ENCODE assay signal across 8 cellular contexts in the genomic region with DNA sequence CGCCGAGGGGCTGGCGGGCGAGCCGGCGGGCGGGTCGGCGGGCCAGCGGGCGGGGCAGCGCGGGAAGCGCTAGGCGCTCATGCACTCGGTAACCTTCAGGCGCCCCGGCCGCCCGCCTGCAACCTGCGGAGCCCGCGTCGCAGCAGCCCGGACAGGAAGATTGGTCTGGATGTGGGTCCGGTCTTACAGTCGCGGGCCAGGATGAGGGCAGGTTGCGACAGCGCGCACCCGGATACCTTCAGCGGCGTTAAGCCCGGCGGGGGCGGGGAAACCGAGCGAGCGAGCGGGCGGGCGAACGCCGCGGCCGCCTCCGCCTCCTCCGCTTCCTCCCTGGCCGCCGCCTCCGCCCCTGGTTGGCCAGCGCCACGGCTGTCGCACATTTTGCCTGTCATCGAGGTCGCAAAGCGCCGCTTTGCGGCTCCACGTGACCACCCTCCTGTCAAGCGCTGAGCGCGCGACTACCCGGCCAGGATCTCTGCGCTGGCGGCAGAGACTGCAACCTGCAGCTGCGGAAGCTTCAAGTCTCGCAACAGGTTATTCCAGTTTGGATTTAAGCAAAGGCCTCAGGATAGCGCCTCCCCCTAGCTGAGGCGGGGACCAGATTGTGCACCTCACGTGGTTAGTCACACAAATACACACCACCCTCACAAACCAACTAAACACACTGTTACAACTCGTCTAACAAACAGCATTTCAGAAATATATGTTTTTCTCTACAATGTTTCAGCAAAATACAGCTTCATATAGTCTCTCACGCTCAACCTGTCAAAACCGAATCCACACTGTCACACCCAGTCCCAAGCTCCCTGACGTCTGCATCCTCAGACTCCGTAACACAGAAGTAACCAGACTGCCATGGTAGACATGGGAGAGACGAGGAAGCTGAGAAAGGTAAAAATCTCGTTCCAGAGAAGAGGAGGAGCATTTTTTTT. TPM values are rescaled to one million over a fixed set of nuclear protein-coding genes. Genes with fewer than 3 reads are reported as not detected.
DNase-seq lines count a peak whose midpoint lies in the region; ATAC-seq and TF ChIP-seq lines count a peak whose summit lies in the region.

A gene (minus strand): TSS at position 355 of the 932 bp plus-strand sequence. CDS start 456 bp downstream, outside the sequence.

- H3K27me3 ChIP-seq in ACC112 (ENCODE audit: insufficient read depth, low read length) (no peaks in the 10 kb centered on the region), breast epithelium (no peaks in the 10 kb centered on the region), iPS-20b (ENCODE audit: insufficient read depth, low read length) (peaks cover 19% of the 10 kb centered on the region)

- peaks cover 8% of the 10 kb centered on the region for H3K4me1 ChIP-seq in ACC112 (ENCODE audit: control insufficient read depth, insufficient read depth, low read length, unreplicated experiment)
- H3K4me1 ChIP-seq in breast epithelium: peaks cover 0 to 3% of the 10 kb centered on the region in 2 donors
- no peaks in the 10 kb centered on the region for H3K4me1 ChIP-seq in iPS-20b (ENCODE audit: insufficient read depth, low read length)

- peak within 1 kb of the TSS; percentile 96 for H2AFZ ChIP-seq in ACC112 (ENCODE audit: low read length, unreplicated experiment)

- intact Hi-C loops in breast epithelium (cut with DNase I; ENCODE audit: low total_unique reads): no loop called here

- H3K9me3 ChIP-seq in breast epithelium: no peaks in the 10 kb centered on the region
- H3K9me3 ChIP-seq in iPS-20b (ENCODE audit: insufficient read depth, low read depth, low read length): no peaks in the 10 kb centered on the region

- peak; percentile 58 for TF ChIP-seq CTCF in VCaP (conservative IDR thresholded peaks at IDR 0.05)
- peak; percentile 10 to 68 (median 49) for TF ChIP-seq CTCF in breast epithelium (IDR thresholded peaks at IDR 0.05)

- peaks cover 41% of the 10 kb centered on the region for H3K79me2 ChIP-seq in ACC112 (ENCODE audit: control insufficient read depth, insufficient read depth, low read length, unreplicated experiment)

- H3K4me3 ChIP-seq in ACC112 (ENCODE audit: low read depth, low read length) (peak within 1 kb of the TSS; percentile 100), breast epithelium (peak within 1 kb of the TSS; percentile 74 to 90 (median 76)), iPS-20b (ENCODE audit: low read length) (peak within 1 kb of the TSS; percentile 100), skin epidermis (peak within 1 kb of the TSS; percentile 59 to 75 (median 68))

- ATAC-seq in GM18858 (IDR thresholded peaks at IDR 0.05; ENCODE audit: unreplicated experiment) (peak; percentile 73), HG03095 (IDR thresholded peaks at IDR 0.05; ENCODE audit: unreplicated experiment) (peak; percentile 78)

- H3K36me3 ChIP-seq in ACC112 (ENCODE audit: insufficient read depth, low read length) (no peaks in the 10 kb centered on the region), breast epithelium (no peaks in the 10 kb centered on the region), iPS-20b (ENCODE audit: insufficient read depth, low read depth, low read length) (no peaks in the 10 kb centered on the region)

- peak within 1 kb of the TSS; percentile 93 for H3K9ac ChIP-seq in iPS-20b (ENCODE audit: low read depth, low read length)

- DNase-seq in NCI-H2171 (lab: John Stamatoyannopoulos, UW) (peak; percentile 97), breast epithelium (ENCODE audit: low spot score in 2 of 2) (peak; percentile 96 to 97)

- TF ChIP-seq POLR2A in breast epithelium (IDR thresholded peaks at IDR 0.05): peak; percentile 67

- H3K27ac ChIP-seq in ACC112 (ENCODE audit: low read depth, low read length): peak within 1 kb of the TSS; percentile 37; the same call in 1 of the 2 replicates
- peak within 1 kb of the TSS; percentile 96 for H3K27ac ChIP-seq in VCaP
- peak within 1 kb of the TSS; percentile 81 to 93 for H3K27ac ChIP-seq in breast epithelium
- H3K27ac ChIP-seq in iPS-20b (ENCODE audit: low read length): peak within 1 kb of the TSS; percentile 76
- peak within 1 kb of the TSS; percentile 63 to 91 (median 85) for H3K27ac ChIP-seq in skin epidermis

RNA-seq across cellular contexts. Expression of the gene that starts here (rescaled TPM):
- 10 to 100 TPM; 34.9 to 58.2 (median 42.0) TPM for total RNA-seq in breast epithelium

Comparison
In these comparisons a context has a peak if more than half of its experiments do, and no peak if none do; other contexts are left out.
1. Peak in every context shown above with its lines: DNase-seq, ATAC-seq, H3K4me3 ChIP-seq and H3K27ac ChIP-seq.
2. H3K27ac ChIP-seq: peak in every context shown above with its lines; median percentile 96 in VCaP; 87 in breast epithelium; 85 in skin epidermis; 76 in iPS-20b; 37 in ACC112.